Comparison of ENCODE assay signal across 9 cellular contexts in genomic region chr6:9520417-9521151, GRCh38.
DNase-seq lines count a peak whose midpoint lies in the region; ATAC-seq, FAIRE-seq and TF ChIP-seq lines count a peak whose summit lies in the region.
"Had no signal": no experiment of that assay in that cellular context is flagged by ENCODE, and none has a peak within 500 bp of the region (broad histone marks: within the 10 kb centered on the region; RNA-seq: fewer than 3 reads in every experiment).

No MANE protein-coding gene starts in this region.

- H3K4me1 ChIP-seq in mucosa of descending colon (ENCODE audit: low read depth) = no peaks in the 10 kb centered on the region

- DNase-seq in AG04449 (ENCODE audit: low read depth, low spot score) (peak; percentile 71), HTR-8/SVneo (ENCODE audit: insufficient read length, low spot score) (peak; percentile 43), epithelial cell of prostate (ENCODE audit: low read depth, low spot score) (no peak), NCI-H146 (lab: John Stamatoyannopoulos, UW) (no peak), mucosa of descending colon (no peak), activated gamma-delta T cell treated with Interleukin-2 at 50 U/mL for 16 hours (no peak)
- DNase-seq: amniotic stem cell had no signal

- intact Hi-C loops in mucosa of descending colon (cut with DNase I, micrococcal nuclease) = no loop called here

- H3K4me3 ChIP-seq in AG04449 (ENCODE audit: low read depth, low read length) (no peak overlapping the region), mucosa of descending colon (no peak overlapping the region)

- no peaks in the 10 kb centered on the region for H3K9me3 ChIP-seq in mucosa of descending colon

- no peaks in the 10 kb centered on the region for H3K36me3 ChIP-seq in mucosa of descending colon (ENCODE audit: low read depth)

- TF ChIP-seq CTCF in AG04449 (IDR thresholded peaks at IDR 0.05; ENCODE audit: insufficient read depth, low read length, missing control alignments) (no peak), mucosa of descending colon (IDR thresholded peaks at IDR 0.05) (no peak)

- CTCF ChIA-PET in AG04449 (lab: Yijun Ruan, JAX) = no interaction called here

- ATAC-seq in GM21381 (IDR thresholded peaks at IDR 0.05; ENCODE audit: unreplicated experiment) = peak; percentile 40
- no peak for ATAC-seq in mucosa of descending colon
- no peak for ATAC-seq in HG03196 (IDR thresholded peaks at IDR 0.05; ENCODE audit: unreplicated experiment)

- peak overlapping the region; percentile 58 for H3K27ac ChIP-seq in epithelial cell of prostate

- POLR2A ChIA-PET in AG04449 (lab: Yijun Ruan, JAX) = no interaction called here

- peak; percentile 81 for FAIRE-seq in HTR-8/SVneo (lab: Jason Lieb, UNC)

Comparison
In these comparisons a context has a peak if more than half of its experiments do, and no peak if none do; other contexts are left out.
1. DNase-seq: peak in AG04449 (single experiment) and HTR-8/SVneo (single experiment); none in epithelial cell of prostate (single experiment), NCI-H146 (single experiment), mucosa of descending colon (0 of 3) and activated gamma-delta T cell treated with Interleukin-2 at 50 U/mL for 16 hours (single experiment).